In the genomic region with DNA sequence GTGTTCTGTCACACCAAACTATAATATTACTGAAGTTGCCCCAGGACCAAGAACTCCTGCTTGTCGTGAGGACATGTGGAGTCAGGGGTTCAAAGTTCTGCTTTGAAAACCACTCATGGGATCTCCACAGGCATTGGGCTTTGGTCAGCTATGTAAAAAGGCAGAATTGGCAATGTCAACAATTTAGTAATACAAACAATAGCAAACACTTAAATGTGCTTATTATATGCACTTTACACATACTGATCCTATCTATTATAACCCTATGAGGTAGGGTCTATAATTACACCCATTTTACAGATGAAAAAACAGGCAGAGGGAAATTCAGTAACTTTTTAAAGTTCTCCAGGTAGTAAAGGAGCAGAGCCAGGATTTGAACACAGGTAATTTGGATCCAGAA, we compare ENCODE assay signal across 28 cellular contexts.
"Had no signal": no experiment of that assay in that cellular context is flagged by ENCODE, and none has a peak within 500 bp of the region (broad histone marks: within the 10 kb centered on the region; RNA-seq: fewer than 3 reads in every experiment).

No MANE protein-coding gene starts in this region.

- H3K27me3 ChIP-seq: ascending aorta, body of pancreas, Peyer's patch, SJSA1 had no signal

- H3K27ac Mint-ChIP-seq: activated CD8-positive, alpha-beta T cell treated with anti-CD3 and anti-CD28 coated beads, Interleukin-2, amount 10 ng/mL, durations not matched to agents 7 days and 5 days; T-helper 2 cell treated with Interferon-gamma antibody and Interleukin-4, amounts not matched to agents 5 μg/mL and 100 μg/mL, for 36 hours had no signal

- H3K4me3 ChIP-seq: ascending aorta, body of pancreas, Peyer's patch, SJSA1 had no signal

- H3K9me3 ChIP-seq: body of pancreas, Peyer's patch, SJSA1 had no signal

- DNase-seq: activated CD4-positive, alpha-beta T cell treated with anti-CD3 and anti-CD28 coated beads for 4 hours; activated CD4-positive, alpha-beta T cell treated with anti-CD3 and anti-CD28 coated beads, Interleukin-2, amount 50 U/mL, for 4 hours; activated CD8-positive, alpha-beta memory T cell treated with anti-CD3 and anti-CD28 coated beads, Interleukin-2, amount 50 U/mL, for 48 hours; activated CD8-positive, alpha-beta T cell treated with anti-CD3 and anti-CD28 coated beads, Interleukin-2, amount 10 ng/mL, durations not matched to agents 7 days and 5 days; activated effector memory CD4-positive, alpha-beta T cell treated with anti-CD3 and anti-CD28 coated beads, Interleukin-2, amount 50 U/mL, for 16 hours; activated naive CD4-positive, alpha-beta T cell treated with Interleukin-2 at 50 U/mL for 16 hours; activated naive CD8-positive, alpha-beta T cell treated with anti-CD3 and anti-CD28 coated beads, Interleukin-2, amount 50 U/mL, for 24 hours; activated T-cell treated with anti-CD3 and anti-CD28 coated beads, Interleukin-2, amount 50 U/mL, for 4 hours; amniotic stem cell; body of pancreas; KBM-7; NCI-H1092; NCI-H1417; NCI-H1930; NCI-H2107; NCI-H2171 treated with DMSO at 0.1 percent for 48 hours; NCI-H345; NCI-H510A; NCI-H526 treated with DMSO at 0.1 percent for 48 hours; NK-92 treated with Interleukin-12 subunit alpha and Interleukin-12 subunit beta, amount 100 ng/mL, for 24 hours; Peyer's patch; Right ventricle myocardium superior; SW 1271 had no signal

- ATAC-seq: activated CD8-positive, alpha-beta T cell treated with anti-CD3 and anti-CD28 coated beads, Interleukin-2, amount 10 ng/mL, durations not matched to agents 7 days and 5 days; body of pancreas; SK-N-SH treated with all-trans-retinoic acid at 6 μM for 48 hours had no signal

- H3K27me3 Mint-ChIP-seq: activated naive CD8-positive, alpha-beta T cell treated with anti-CD3 and anti-CD28 coated beads, Interleukin-2, amount 50 U/mL, for 24 hours had no signal

- H3K27ac ChIP-seq: ascending aorta, body of pancreas, Peyer's patch, RWPE1, SJSA1 had no signal

- H3K36me3 ChIP-seq: SJSA1 had no signal

- H3K4me3 Mint-ChIP-seq: activated CD8-positive, alpha-beta T cell treated with anti-CD3 and anti-CD28 coated beads, Interleukin-2, amount 10 ng/mL, durations not matched to agents 7 days and 5 days; activated naive CD8-positive, alpha-beta T cell treated with anti-CD3 and anti-CD28 coated beads, Interleukin-2, amount 50 U/mL, for 24 hours; activated T-cell treated with anti-CD3 and anti-CD28 coated beads, Interleukin-2, amount 50 U/mL, for 4 hours; T-helper 2 cell treated with Interferon-gamma antibody and Interleukin-4, amounts not matched to agents 5 μg/mL and 100 μg/mL, for 36 hours had no signal
